1 cellular context compared by ENCODE assay signal in the genomic region with DNA sequence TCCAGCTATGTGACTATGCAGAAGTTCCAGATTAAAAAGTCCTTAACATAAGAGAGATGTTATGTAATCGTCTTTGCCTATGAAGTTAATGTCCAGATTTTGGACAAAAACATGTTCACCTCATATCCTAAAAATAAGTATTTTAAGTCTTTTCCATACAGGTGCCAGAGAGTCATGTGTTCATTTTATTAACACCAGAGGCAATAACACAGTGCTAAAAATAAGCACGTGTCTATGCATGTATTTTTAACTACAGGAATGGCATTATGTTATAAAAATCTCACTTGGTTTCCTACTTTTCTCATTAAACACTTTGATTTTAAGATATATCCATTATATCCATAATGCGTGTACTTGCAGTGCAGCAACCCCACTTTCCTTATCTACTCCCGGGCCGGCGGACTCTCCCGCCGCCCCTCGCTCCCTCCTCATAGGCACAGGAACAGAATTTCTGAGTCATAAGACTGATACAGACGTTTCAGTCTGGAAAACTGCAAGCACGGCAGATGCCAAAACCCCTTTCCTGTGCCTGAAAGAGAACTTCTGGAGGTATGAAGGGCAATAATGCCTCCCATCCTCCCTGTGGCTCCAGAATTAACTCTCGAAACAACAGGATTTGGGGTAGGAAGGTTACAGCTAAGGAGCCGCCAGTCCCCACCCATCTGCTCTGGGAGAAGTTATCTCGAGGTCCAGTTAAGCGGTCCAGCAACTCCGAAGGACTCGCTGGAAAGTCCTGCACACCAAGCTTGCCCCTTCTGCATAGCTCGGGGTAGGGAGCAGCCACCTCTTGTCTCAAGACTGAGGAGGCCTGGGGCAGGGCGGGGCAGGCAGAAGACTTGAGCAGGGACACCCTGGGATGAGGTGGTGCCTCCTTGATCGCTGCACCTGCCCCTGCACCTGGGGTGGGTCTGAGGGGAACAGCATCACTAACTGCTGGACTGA.
TF ChIP-seq lines count a peak whose summit lies in the region.

No MANE protein-coding gene starts in this region.

TF ChIP-seq in HCT116, 20 proteins besides CTCF, POLR2A, EP300 and RAD21 (continued from another document):
- TF ChIP-seq, protein P1, sequence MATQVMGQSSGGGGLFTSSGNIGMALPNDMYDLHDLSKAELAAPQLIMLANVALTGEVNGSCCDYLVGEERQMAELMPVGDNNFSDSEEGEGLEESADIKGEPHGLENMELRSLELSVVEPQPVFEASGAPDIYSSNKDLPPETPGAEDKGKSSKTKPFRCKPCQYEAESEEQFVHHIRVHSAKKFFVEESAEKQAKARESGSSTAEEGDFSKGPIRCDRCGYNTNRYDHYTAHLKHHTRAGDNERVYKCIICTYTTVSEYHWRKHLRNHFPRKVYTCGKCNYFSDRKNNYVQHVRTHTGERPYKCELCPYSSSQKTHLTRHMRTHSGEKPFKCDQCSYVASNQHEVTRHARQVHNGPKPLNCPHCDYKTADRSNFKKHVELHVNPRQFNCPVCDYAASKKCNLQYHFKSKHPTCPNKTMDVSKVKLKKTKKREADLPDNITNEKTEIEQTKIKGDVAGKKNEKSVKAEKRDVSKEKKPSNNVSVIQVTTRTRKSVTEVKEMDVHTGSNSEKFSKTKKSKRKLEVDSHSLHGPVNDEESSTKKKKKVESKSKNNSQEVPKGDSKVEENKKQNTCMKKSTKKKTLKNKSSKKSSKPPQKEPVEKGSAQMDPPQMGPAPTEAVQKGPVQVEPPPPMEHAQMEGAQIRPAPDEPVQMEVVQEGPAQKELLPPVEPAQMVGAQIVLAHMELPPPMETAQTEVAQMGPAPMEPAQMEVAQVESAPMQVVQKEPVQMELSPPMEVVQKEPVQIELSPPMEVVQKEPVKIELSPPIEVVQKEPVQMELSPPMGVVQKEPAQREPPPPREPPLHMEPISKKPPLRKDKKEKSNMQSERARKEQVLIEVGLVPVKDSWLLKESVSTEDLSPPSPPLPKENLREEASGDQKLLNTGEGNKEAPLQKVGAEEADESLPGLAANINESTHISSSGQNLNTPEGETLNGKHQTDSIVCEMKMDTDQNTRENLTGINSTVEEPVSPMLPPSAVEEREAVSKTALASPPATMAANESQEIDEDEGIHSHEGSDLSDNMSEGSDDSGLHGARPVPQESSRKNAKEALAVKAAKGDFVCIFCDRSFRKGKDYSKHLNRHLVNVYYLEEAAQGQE (IDR thresholded peaks at IDR 0.05; ENCODE audit: low read depth): no peak
- TF ChIP-seq, protein P2, sequence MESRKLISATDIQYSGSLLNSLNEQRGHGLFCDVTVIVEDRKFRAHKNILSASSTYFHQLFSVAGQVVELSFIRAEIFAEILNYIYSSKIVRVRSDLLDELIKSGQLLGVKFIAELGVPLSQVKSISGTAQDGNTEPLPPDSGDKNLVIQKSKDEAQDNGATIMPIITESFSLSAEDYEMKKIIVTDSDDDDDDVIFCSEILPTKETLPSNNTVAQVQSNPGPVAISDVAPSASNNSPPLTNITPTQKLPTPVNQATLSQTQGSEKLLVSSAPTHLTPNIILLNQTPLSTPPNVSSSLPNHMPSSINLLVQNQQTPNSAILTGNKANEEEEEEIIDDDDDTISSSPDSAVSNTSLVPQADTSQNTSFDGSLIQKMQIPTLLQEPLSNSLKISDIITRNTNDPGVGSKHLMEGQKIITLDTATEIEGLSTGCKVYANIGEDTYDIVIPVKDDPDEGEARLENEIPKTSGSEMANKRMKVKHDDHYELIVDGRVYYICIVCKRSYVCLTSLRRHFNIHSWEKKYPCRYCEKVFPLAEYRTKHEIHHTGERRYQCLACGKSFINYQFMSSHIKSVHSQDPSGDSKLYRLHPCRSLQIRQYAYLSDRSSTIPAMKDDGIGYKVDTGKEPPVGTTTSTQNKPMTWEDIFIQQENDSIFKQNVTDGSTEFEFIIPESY (IDR thresholded peaks at IDR 0.05; ENCODE audit: extremely low read depth, insufficient replicate concordance, low read length): no peak
- no peak for TF ChIP-seq CBX3 (IDR thresholded peaks at IDR 0.05; ENCODE audit: low read depth)
- no peak for TF ChIP-seq ELF1 (IDR thresholded peaks at IDR 0.05; ENCODE audit: borderline replicate concordance, low read depth)
- TF ChIP-seq, protein P3, sequence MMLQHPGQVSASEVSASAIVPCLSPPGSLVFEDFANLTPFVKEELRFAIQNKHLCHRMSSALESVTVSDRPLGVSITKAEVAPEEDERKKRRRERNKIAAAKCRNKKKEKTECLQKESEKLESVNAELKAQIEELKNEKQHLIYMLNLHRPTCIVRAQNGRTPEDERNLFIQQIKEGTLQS (IDR thresholded peaks at IDR 0.05): no peak
- TF ChIP-seq CEBPB (IDR thresholded peaks at IDR 0.05; ENCODE audit: low read depth): no peak
- TF ChIP-seq TCF7L2 (IDR thresholded peaks at IDR 0.05; ENCODE audit: borderline replicate concordance, extremely low read depth, insufficient read depth, insufficient read length): no peak
- TF ChIP-seq, protein P4, sequence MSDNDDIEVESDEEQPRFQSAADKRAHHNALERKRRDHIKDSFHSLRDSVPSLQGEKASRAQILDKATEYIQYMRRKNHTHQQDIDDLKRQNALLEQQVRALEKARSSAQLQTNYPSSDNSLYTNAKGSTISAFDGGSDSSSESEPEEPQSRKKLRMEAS (IDR thresholded peaks at IDR 0.05): no peak
